ENCODE assay signal across 13 cellular contexts in the genomic region with DNA sequence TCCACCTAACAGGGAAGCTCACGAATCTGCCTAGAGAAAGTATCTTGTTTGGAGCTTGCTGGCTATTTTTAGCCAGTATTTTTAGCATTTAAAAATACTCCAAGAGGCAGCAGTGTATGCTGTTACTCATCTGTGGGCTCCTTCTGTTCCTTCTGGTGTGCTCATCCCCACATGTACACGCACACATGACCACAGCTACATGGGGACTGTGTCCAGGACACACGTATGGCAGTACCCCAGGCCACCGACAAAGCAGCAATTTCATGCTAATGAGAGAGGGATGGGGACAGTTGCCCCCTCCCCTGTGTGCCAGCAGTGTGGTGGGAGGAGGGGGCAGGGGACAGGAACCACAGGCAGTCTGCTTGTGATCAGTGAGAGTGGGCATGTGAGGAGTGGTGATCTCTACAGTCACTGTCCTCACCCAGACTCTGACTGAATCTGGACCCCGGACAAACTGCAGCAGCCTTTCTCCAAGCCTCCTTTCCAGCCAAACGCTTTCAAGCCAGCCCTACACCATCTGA. TPM values are rescaled to one million over a fixed set of nuclear protein-coding genes. Genes with fewer than 3 reads are reported as not detected.
A peak's percentile ranks its signal among the peaks of the same experiment; 100 is the strongest.
DNase-seq lines count a peak whose midpoint lies in the region; ATAC-seq and TF ChIP-seq lines count a peak whose summit lies in the region.
"Had no signal": no experiment of that assay in that cellular context is flagged by ENCODE, and none has a peak within 500 bp of the region (broad histone marks: within the 10 kb centered on the region; RNA-seq: fewer than 3 reads in every experiment).

No MANE protein-coding gene starts in this region.

- ATAC-seq in omental fat pad (ENCODE audit: low FRiP score) (no peak), GM18867 (IDR thresholded peaks at IDR 0.05; ENCODE audit: unreplicated experiment) (no peak)
- ATAC-seq: GM12878 had no signal

- H3K27me3 ChIP-seq in DOHH2 (ENCODE audit: control insufficient read depth, low read length) (peaks cover 6% of the 10 kb centered on the region; the same call in 1 of the 2 replicates), left ventricle myocardium inferior (ENCODE audit: low read depth) (peaks cover 23% of the 10 kb centered on the region), parathyroid adenoma (ENCODE audit: control insufficient read depth, insufficient read depth, low read length) (no peaks in the 10 kb centered on the region)

- H3K4me2 ChIP-seq in DOHH2 (ENCODE audit: low read length) (peak overlapping the region; percentile 91), parathyroid adenoma (ENCODE audit: low read length) (peak overlapping the region; percentile 61)

- no peaks in the 10 kb centered on the region for H3K9me2 ChIP-seq in DOHH2 (replicated peaks; ENCODE audit: control insufficient read depth, low read length)

- DNase-seq in RPMI7951 (ENCODE audit: low read depth) (peak; percentile 20), left ventricle myocardium inferior (no peak), omental fat pad (ENCODE audit: low spot score) (no peak), GM20000 (ENCODE audit: low spot score) (no peak), cerebellar nuclear complex (lab: John Stamatoyannopoulos, UW) (no peak)
- DNase-seq: NCI-H226; stimulated activated CD4-positive, alpha-beta T cell treated with anti-CD3 and anti-CD28 coated beads, Interleukin-2, amount 100 ng/mL, for 48 hours had no signal

- peaks cover 5% of the 10 kb centered on the region for H3K36me3 ChIP-seq in DOHH2 (ENCODE audit: control insufficient read depth, low read length)
- H3K36me3 ChIP-seq in left ventricle myocardium inferior, result no peaks in the 10 kb centered on the region
- no peaks in the 10 kb centered on the region for H3K36me3 ChIP-seq in parathyroid adenoma (ENCODE audit: control insufficient read depth, insufficient read depth, low read length)
- H3K36me3 ChIP-seq: thoracic aorta had no signal

- no peaks in the 10 kb centered on the region for H4K20me1 ChIP-seq in DOHH2 (ENCODE audit: control insufficient read depth, insufficient read depth, low read depth, low read length)

- H3K4me3 ChIP-seq in DOHH2 (ENCODE audit: low read length) (peak overlapping the region; percentile 93; the same call in 1 of the 2 replicates), left ventricle myocardium inferior (peak overlapping the region; percentile 72), parathyroid adenoma (ENCODE audit: low read depth, low read length) (no peak overlapping the region)
- H3K4me3 ChIP-seq: GM12878 had no signal

- H3K4me1 ChIP-seq in DOHH2 (ENCODE audit: control insufficient read depth, low read length) (peaks cover 96% of the 10 kb centered on the region), left ventricle myocardium inferior (peaks cover 95% of the 10 kb centered on the region), parathyroid adenoma (peaks cover 17% of the 10 kb centered on the region)

- peaks cover 33% of the 10 kb centered on the region for H3K79me2 ChIP-seq in DOHH2 (ENCODE audit: control insufficient read depth, low read length)
- H3K79me2 ChIP-seq in parathyroid adenoma, result no peaks in the 10 kb centered on the region

- TF ChIP-seq CTCF in DOHH2 (IDR thresholded peaks at IDR 0.05; ENCODE audit: low read depth, low read length, poor library complexity, severe bottlenecking), result no peak
- TF ChIP-seq CTCF in left ventricle myocardium inferior (IDR thresholded peaks at IDR 0.05; ENCODE audit: borderline replicate concordance), result no peak
- TF ChIP-seq CTCF in parathyroid adenoma (IDR thresholded peaks at IDR 0.05), result no peak
- no peak for TF ChIP-seq CTCF in omental fat pad (IDR thresholded peaks at IDR 0.05)
- no peak for TF ChIP-seq CTCF in GM20000 (IDR thresholded peaks at IDR 0.05; ENCODE audit: extremely low read depth, missing control alignments)

- intact Hi-C loops in left ventricle myocardium inferior (cut with micrococcal nuclease), result no loop called here

- H3K9ac ChIP-seq in parathyroid adenoma, result no peak overlapping the region

- H3K27ac ChIP-seq in DOHH2 (ENCODE audit: low read depth, low read length) (no peak overlapping the region), left ventricle myocardium inferior (replicated peaks) (peak overlapping the region; percentile 95), parathyroid adenoma (no peak overlapping the region)
- H3K27ac ChIP-seq: thoracic aorta had no signal

- H3K9me3 ChIP-seq in DOHH2 (ENCODE audit: control insufficient read depth, insufficient read depth, low read length) (no peaks in the 10 kb centered on the region), left ventricle myocardium inferior (replicated peaks) (no peaks in the 10 kb centered on the region), parathyroid adenoma (ENCODE audit: control insufficient read depth, low read length) (no peaks in the 10 kb centered on the region)
- H3K9me3 ChIP-seq: thoracic aorta had no signal

- H3F3A ChIP-seq in DOHH2 (ENCODE audit: control insufficient read depth, insufficient read depth), result 0 out of 2 replicates have a peak, but pooled peaks cover 5% of the 10 kb centered on the region

- no peak overlapping the region for H2AFZ ChIP-seq in parathyroid adenoma

RNA-seq across cellular contexts. Expression of a gene that starts 16.4 kb away (rescaled TPM):
- 0.24 and 0.49 TPM in 2 replicates for total RNA-seq in RPMI7951 (2014; rRNA removed; shearing (Covaris generic))
- 135 TPM for total RNA-seq in left ventricle myocardium inferior
- total RNA-seq in omental fat pad, result 10 to 100 TPM in 2 of 4 donors, under 1 TPM in 2; 0.63 to 18.7 (median 9.2) TPM

RNA-seq across cellular contexts. Expression of a gene that starts 18.6 kb away (rescaled TPM):
- not detected in 2 replicates for total RNA-seq in RPMI7951 (2014; rRNA removed; shearing (Covaris generic))
- total RNA-seq in left ventricle myocardium inferior, result not detected
- total RNA-seq in omental fat pad, result not detected
- total RNA-seq: activated CD8-positive, alpha-beta memory T cell treated with anti-CD3 and anti-CD28 coated beads for 36 hours; GM12878 had no signal

RNA-seq across cellular contexts. Expression of a gene that starts 24.4 kb away (rescaled TPM):
- 2.3 and 4.4 TPM in 2 replicates for total RNA-seq in RPMI7951 (2014; rRNA removed; shearing (Covaris generic))
- 14.4 TPM for total RNA-seq in left ventricle myocardium inferior
- 10 to 100 TPM; 18.0 to 74.2 (median 35.5) TPM for total RNA-seq in omental fat pad
- total RNA-seq: activated CD8-positive, alpha-beta memory T cell treated with anti-CD3 and anti-CD28 coated beads for 36 hours; GM12878 had no signal

RNA-seq across cellular contexts. Expression of a gene that starts 30.8 kb away (rescaled TPM):
- total RNA-seq in RPMI7951 (2014; rRNA removed; shearing (Covaris generic)), result 9.0 and 9.1 TPM in 2 replicates
- total RNA-seq in left ventricle myocardium inferior (14.0 TPM), omental fat pad (10 to 100 TPM in 1 of 4 donors, 1 to 10 TPM in 3; 8.9 to 11.1 (median 9.4) TPM)

RNA-seq across cellular contexts. Expression of a gene that starts 48.2 kb away (rescaled TPM):
- 57.2 and 91.7 TPM in 2 replicates for total RNA-seq in RPMI7951 (2014; rRNA removed; shearing (Covaris generic))
- 59.2 TPM for total RNA-seq in left ventricle myocardium inferior
- 1,000 to 10,000 TPM in 1 of 4 donors, 100 to 1,000 TPM in 3; 613 to 1,211 (median 746) TPM for total RNA-seq in omental fat pad
